In the genomic region with DNA sequence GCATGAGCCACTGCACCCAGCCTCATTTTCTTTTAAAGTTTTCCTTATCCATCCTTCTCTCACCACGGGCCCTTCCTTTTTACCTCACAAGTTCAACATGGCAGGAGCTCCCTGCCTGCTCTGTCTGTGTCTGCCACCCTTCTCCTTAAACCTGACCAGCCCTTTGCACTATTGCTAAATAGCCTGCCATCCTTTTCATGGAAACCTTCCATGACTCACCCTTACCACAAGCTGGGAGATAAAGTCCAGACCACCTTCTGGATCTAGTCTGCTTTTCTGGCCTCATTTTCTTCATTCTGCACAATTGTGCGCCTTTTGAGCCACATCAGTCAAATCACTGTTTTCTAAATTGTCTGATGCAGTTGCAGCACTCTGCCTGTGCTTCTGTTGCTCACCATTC, we compare ENCODE assay signal across 14 cellular contexts. TPM values are rescaled to one million over a fixed set of nuclear protein-coding genes. Genes with fewer than 3 reads are reported as not detected.
DNase-seq lines count a peak whose midpoint lies in the region; ATAC-seq, FAIRE-seq and TF ChIP-seq lines count a peak whose summit lies in the region.
"Had no signal": no experiment of that assay in that cellular context is flagged by ENCODE, and none has a peak within 500 bp of the region (broad histone marks: within the 10 kb centered on the region; RNA-seq: fewer than 3 reads in every experiment).

No MANE protein-coding gene starts in this region.

- no peak for DNase-seq in activated naive CD4-positive, alpha-beta T cell treated with anti-CD3 and anti-CD28 coated beads, Interleukin-2, amount 10 ng/mL, durations not matched to agents 7 days and 5 days
- DNase-seq in activated naive CD4-positive, alpha-beta T cell treated with anti-CD3 and anti-CD28 coated beads for 36 hours = no peak
- no peak for DNase-seq in T-cell
- DNase-seq in H1 (ENCODE audit: low read depth in 1 of 2, low spot score in 2 of 2) = no peak
- no peak for DNase-seq in smooth muscle cell (lab: John Stamatoyannopoulos, UW; ENCODE audit: unreplicated experiment)
- DNase-seq in stimulated activated CD4-positive, alpha-beta T cell treated with anti-CD3 and anti-CD28 coated beads, Interleukin-12 subunit alpha, Interleukin-12 subunit beta, amount 100 ng/mL, for 4 hours = no peak
- DNase-seq in AG20443 (ENCODE audit: low spot score) = no peak
- DNase-seq in NCI-H774 (lab: John Stamatoyannopoulos, UW) = no peak
- DNase-seq: activated CD4-positive, alpha-beta T cell treated with anti-CD3 and anti-CD28 coated beads, Interleukin-2, amount 50 U/mL, for 1 hour; activated gamma-delta T cell; T-helper 1 cell had no signal

- H3K23me2 ChIP-seq in H1 (ENCODE audit: low read depth, low read length) = no peaks in the 10 kb centered on the region

- no peak overlapping the region for H2BK5ac ChIP-seq in H1 (ENCODE audit: low read depth, low read length)

- no peaks in the 10 kb centered on the region for H3K79me1 ChIP-seq in H1 (ENCODE audit: low read depth, low read length)

- H3K27me3 ChIP-seq in H1 (replicated peaks in 1 of 4; ENCODE audit: control insufficient read depth in 3 of 4, extremely low read depth in 1 of 4, insufficient read depth in 3 of 4, low read length in 3 of 4) (no peaks in the 10 kb centered on the region), smooth muscle cell (ENCODE audit: low read depth) (no peaks in the 10 kb centered on the region)
- H3K27me3 ChIP-seq: tibial nerve had no signal

- peaks cover 12% of the 10 kb centered on the region for H3F3A ChIP-seq in smooth muscle cell (ENCODE audit: low read depth)

- intact Hi-C loops in activated naive CD4-positive, alpha-beta T cell treated with anti-CD3 and anti-CD28 coated beads for 36 hours (cut with micrococcal nuclease) = no loop called here

- no peak overlapping the region for H2BK12ac ChIP-seq in H1 (ENCODE audit: low read depth, low read length)

- no peak overlapping the region for H3K9ac ChIP-seq in H1 (replicated peaks in 1 of 4; ENCODE audit: extremely low read depth in 1 of 4, low read depth in 3 of 4, low read length in 3 of 4)
- H3K9ac ChIP-seq in smooth muscle cell (ENCODE audit: low read depth) = no peak overlapping the region

- H2AK5ac ChIP-seq in H1 (ENCODE audit: low read depth, low read length) = no peak overlapping the region

- TF ChIP-seq POLR2A in H1 (IDR thresholded peaks at IDR 0.05; ENCODE audit: control extremely low read depth in 1 of 2, low read depth in 2 of 2, low read length in 2 of 2) = no peak

- H3K4me3 Mint-ChIP-seq in activated naive CD4-positive, alpha-beta T cell treated with anti-CD3 and anti-CD28 coated beads, Interleukin-2, amount 10 ng/mL, durations not matched to agents 7 days and 5 days = no peak overlapping the region
- H3K4me3 Mint-ChIP-seq in activated naive CD4-positive, alpha-beta T cell treated with anti-CD3 and anti-CD28 coated beads for 36 hours = no peak overlapping the region
- H3K4me3 Mint-ChIP-seq in T-cell = no peak overlapping the region

- H3K4me1 Mint-ChIP-seq in activated naive CD4-positive, alpha-beta T cell treated with anti-CD3 and anti-CD28 coated beads, Interleukin-2, amount 10 ng/mL, durations not matched to agents 7 days and 5 days = peaks cover 33% of the 10 kb centered on the region
- H3K4me1 Mint-ChIP-seq in activated naive CD4-positive, alpha-beta T cell treated with anti-CD3 and anti-CD28 coated beads for 36 hours (ENCODE audit: low read depth) = peaks cover 8% of the 10 kb centered on the region
- H3K4me1 Mint-ChIP-seq in T-cell = peaks cover 18 to 40% (median 25%) of the 10 kb centered on the region in 3 donors

- no peak for TF ChIP-seq RAD21 in H1 (IDR thresholded peaks at IDR 0.05 in 1 of 2, conservative IDR thresholded peaks at IDR 0.05 in 1 of 2; ENCODE audit: low read depth in 2 of 2, low read length in 2 of 2)

- H2BK120ac ChIP-seq in H1 (replicated peaks; ENCODE audit: low read depth, low read length) = no peak overlapping the region

- no peaks in the 10 kb centered on the region for H3K27me3 Mint-ChIP-seq in activated naive CD4-positive, alpha-beta T cell treated with anti-CD3 and anti-CD28 coated beads, Interleukin-2, amount 10 ng/mL, durations not matched to agents 7 days and 5 days
- no peaks in the 10 kb centered on the region for H3K27me3 Mint-ChIP-seq in activated naive CD4-positive, alpha-beta T cell treated with anti-CD3 and anti-CD28 coated beads for 36 hours (ENCODE audit: low read depth)
- H3K27me3 Mint-ChIP-seq in T-cell = no peaks in the 10 kb centered on the region

- no peak for FAIRE-seq in H1 (lab: Jason Lieb, UNC)
- FAIRE-seq: colon, D721Med had no signal

- H3K56ac ChIP-seq in H1 (replicated peaks; ENCODE audit: insufficient read length, low read depth, low read length) = no peak overlapping the region

- H4K20me1 ChIP-seq in H1 (replicated peaks in 1 of 2; ENCODE audit: control insufficient read depth in 1 of 2, insufficient read depth in 2 of 2, low read length in 2 of 2) = no peaks in the 10 kb centered on the region
- H4K20me1 ChIP-seq in smooth muscle cell (ENCODE audit: low read depth) = no peaks in the 10 kb centered on the region

- no peak overlapping the region for H3K27ac ChIP-seq in H1 (ENCODE audit: low read depth, low read length)
- peak overlapping the region; percentile 65 for H3K27ac ChIP-seq in smooth muscle cell (ENCODE audit: low read depth)
- H3K27ac ChIP-seq: tibial nerve had no signal

- H2BK15ac ChIP-seq in H1 (ENCODE audit: low read length) = no peak overlapping the region

- POLR2A ChIA-PET in T-cell (lab: Charles Lee) = no interaction called here
- POLR2A ChIA-PET in H1 (lab: Charles Lee; ENCODE audit: partially characterized antibody) = no interaction called here

- H4K8ac ChIP-seq in H1 (ENCODE audit: extremely low read depth, insufficient read depth, low read length) = no peak overlapping the region

- no peaks in the 10 kb centered on the region for H3K9me3 Mint-ChIP-seq in activated naive CD4-positive, alpha-beta T cell treated with anti-CD3 and anti-CD28 coated beads, Interleukin-2, amount 10 ng/mL, durations not matched to agents 7 days and 5 days
- no peaks in the 10 kb centered on the region for H3K9me3 Mint-ChIP-seq in activated naive CD4-positive, alpha-beta T cell treated with anti-CD3 and anti-CD28 coated beads for 36 hours
- H3K9me3 Mint-ChIP-seq in T-cell = no peaks in the 10 kb centered on the region

- H3K4me3 ChIP-seq in H1 (ENCODE audit: extremely low read depth in 1 of 4, insufficient read depth in 2 of 4, low read depth in 3 of 4, low read length in 4 of 4) (no peak overlapping the region), smooth muscle cell (no peak overlapping the region)
- H3K4me3 ChIP-seq: tibial nerve had no signal

- H3K4me1 ChIP-seq in H1 (replicated peaks in 1 of 4; ENCODE audit: control insufficient read depth in 3 of 4, insufficient read depth in 4 of 4, low read length in 3 of 4) = no peaks in the 10 kb centered on the region
- no peaks in the 10 kb centered on the region for H3K4me1 ChIP-seq in smooth muscle cell (ENCODE audit: low read depth)
- H3K4me1 ChIP-seq: tibial nerve had no signal

- H3K23ac ChIP-seq in H1 (ENCODE audit: insufficient read length) = no peak overlapping the region

- CTCF ChIA-PET in activated naive CD4-positive, alpha-beta T cell treated with anti-CD3 and anti-CD28 coated beads, Interleukin-2, amount 10 ng/mL, durations not matched to agents 7 days and 5 days (lab: Charles Lee) = no interaction called here
- CTCF ChIA-PET in activated naive CD4-positive, alpha-beta T cell treated with anti-CD3 and anti-CD28 coated beads for 36 hours (lab: Charles Lee) = interaction anchor here (1.5 kb wide), 1 partner anchor 12 kb away, joined by 5 read pairs; no protein-coding TSS in a partner anchor
- CTCF ChIA-PET in T-cell (lab: Charles Lee) = interaction anchor here in 1 of 2 donors (0.9 kb wide), 1 partner anchor 11 kb away, joined by 3 read pairs; no protein-coding TSS in a partner anchor
- CTCF ChIA-PET in H1 (lab: Charles Lee; ENCODE audit: partially characterized antibody) = interaction anchor here (1.5 kb wide), 1 partner anchor 8 kb away, joined by 4 read pairs; no protein-coding TSS in a partner anchor

- WGBS in H1 (ENCODE audit: extremely low coverage in 1 of 2, insufficient coverage in 1 of 2, insufficient read length in 1 of 2, insufficient replicate concordance in 2 of 2, low coverage in 1 of 2, low lambda C conversion rate in 2 of 2, missing lambda C conversion rate in 1 of 2), 2 experiments = 82% methylated on average over 2 of the region's 2 CpGs; no CpG with 5 or more reads in 1 of the 2 experiments
- WGBS in smooth muscle cell (ENCODE audit: low lambda C conversion rate) = 18% methylated on average over 2 of the region's 2 CpGs

- H2BK20ac ChIP-seq in H1 (ENCODE audit: low read length) = peak overlapping the region; percentile 3; the same call in 1 of the 2 replicates

- H3K9me3 ChIP-seq in H1 (ENCODE audit: insufficient read depth in 2 of 2, low read depth in 1 of 2, low read length in 1 of 2) = no peaks in the 10 kb centered on the region
- H3K9me3 ChIP-seq in smooth muscle cell (replicated peaks; ENCODE audit: low read depth) = no peaks in the 10 kb centered on the region
- H3K9me3 ChIP-seq: tibial nerve had no signal

- no peak overlapping the region for H3K14ac ChIP-seq in H1 (ENCODE audit: insufficient read length)

- H3K36me3 Mint-ChIP-seq in activated naive CD4-positive, alpha-beta T cell treated with anti-CD3 and anti-CD28 coated beads, Interleukin-2, amount 10 ng/mL, durations not matched to agents 7 days and 5 days = peaks cover 46% of the 10 kb centered on the region
- peaks cover 34% of the 10 kb centered on the region for H3K36me3 Mint-ChIP-seq in activated naive CD4-positive, alpha-beta T cell treated with anti-CD3 and anti-CD28 coated beads for 36 hours (ENCODE audit: low read depth)
- peaks cover 44% of the 10 kb centered on the region for H3K36me3 Mint-ChIP-seq in T-cell

- H2AFZ ChIP-seq in H1 (ENCODE audit: low read length) (no peak overlapping the region), smooth muscle cell (ENCODE audit: low read depth) (no peak overlapping the region)

- H3K79me2 ChIP-seq in H1 (ENCODE audit: control insufficient read depth in 1 of 2, insufficient read depth in 2 of 2, low read length in 2 of 2) = no peaks in the 10 kb centered on the region
- no peaks in the 10 kb centered on the region for H3K79me2 ChIP-seq in smooth muscle cell (ENCODE audit: low read depth)

- ATAC-seq in T-cell (replicated peaks in 1 of 4) = no peak

- H3K36me3 ChIP-seq in H1 (ENCODE audit: control insufficient read depth in 2 of 4, insufficient read depth in 4 of 4, low read length in 3 of 4) (peaks cover 2 to 27% (median 14%) of the 10 kb centered on the region in 4 experiments; a peak in 7 of 8 replicates), smooth muscle cell (ENCODE audit: low read depth) (no peaks in the 10 kb centered on the region)

- no peak for TF ChIP-seq CTCF in H1 (IDR thresholded peaks at IDR 0.05; ENCODE audit: control extremely low read depth in 1 of 3, insufficient read depth in 1 of 3, low read depth in 1 of 3, low read length in 3 of 3)
- no peak for TF ChIP-seq CTCF in smooth muscle cell (IDR thresholded peaks at IDR 0.05; ENCODE audit: borderline replicate concordance, insufficient read depth, poor library complexity, severe bottlenecking)

- peak overlapping the region; percentile 9 for H3K27ac Mint-ChIP-seq in activated naive CD4-positive, alpha-beta T cell treated with anti-CD3 and anti-CD28 coated beads, Interleukin-2, amount 10 ng/mL, durations not matched to agents 7 days and 5 days
- no peak overlapping the region for H3K27ac Mint-ChIP-seq in activated naive CD4-positive, alpha-beta T cell treated with anti-CD3 and anti-CD28 coated beads for 36 hours
- H3K27ac Mint-ChIP-seq in T-cell = peak overlapping the region; percentile 12 to 19

- H4K5ac ChIP-seq in H1 (ENCODE audit: insufficient read length, low read depth, low read length) = no peak overlapping the region

- H3K4me2 ChIP-seq in H1 (ENCODE audit: insufficient read depth in 1 of 2, low read depth in 2 of 2, low read length in 2 of 2) = no peak overlapping the region
- no peak overlapping the region for H3K4me2 ChIP-seq in smooth muscle cell

- no peak overlapping the region for H4K91ac ChIP-seq in H1 (replicated peaks; ENCODE audit: insufficient read length, low read length)

- TF ChIP-seq EP300 in H1 (IDR thresholded peaks at IDR 0.05; ENCODE audit: borderline replicate concordance in 1 of 2, low read depth in 2 of 2, low read length in 2 of 2) = no peak

- H3K18ac ChIP-seq in H1 (ENCODE audit: extremely low read depth, low read length) = no peak overlapping the region

- no peak overlapping the region for H3K4ac ChIP-seq in H1 (replicated peaks; ENCODE audit: insufficient read length, low read depth, low read length)

RNA-seq across cellular contexts. Expression of a gene that starts 8.9 kb away (rescaled TPM):
- 10 to 100 TPM; 35.4 to 38.9 TPM for total RNA-seq in activated naive CD4-positive, alpha-beta T cell treated with anti-CD3 and anti-CD28 coated beads for 36 hours
- total RNA-seq in T-cell (10 to 100 TPM; 46.9 to 70.2 (median 47.9) TPM), smooth muscle cell (14.5 and 26.2 TPM in 2 replicates)
- 15.9 and 17.6 TPM in 2 replicates for total RNA-seq in H1 (2021; fragmentation: NEBNext Ultra II Directional; extraction: Animal tissue kit (Norgen Biotek cat#: 25700))
- polyA plus RNA-seq in H1 (2011; rRNA removed) (8.2 and 12.6 TPM in 2 replicates), smooth muscle cell (2.8 and 3.0 TPM in 2 replicates)
- polyA plus RNA-seq in H1 (2011; cell fraction: cytosol; rRNA removed) = 11.1 TPM
- 11.2 TPM for polyA plus RNA-seq in H1 (2011; cell fraction: nucleus; rRNA removed)
- 9.6 to 13.3 TPM (median 11.2 TPM) in 4 replicates for polyA plus RNA-seq in H1 (2012, experiment 1 of 2)
- polyA plus RNA-seq in H1 (2012, experiment 2 of 2) = 0.62 TPM
- polyA plus RNA-seq in H1 (2013, experiment 1 of 2) = 9.4 TPM
- polyA plus RNA-seq in H1 (2013, experiment 2 of 2) = 8.4 TPM
- 23.2 and 29.5 TPM in 2 replicates for polyA minus RNA-seq in H1 (2011; rRNA and poly(A)+ RNA removed)
- 14.2 TPM for polyA minus RNA-seq in H1 (2011; cell fraction: cytosol; rRNA and poly(A)+ RNA removed)
- polyA minus RNA-seq in H1 (2011; cell fraction: nucleus; rRNA and poly(A)+ RNA removed) = 25.1 TPM
